ENCODE assay signal across 25 cellular contexts in the genomic region with DNA sequence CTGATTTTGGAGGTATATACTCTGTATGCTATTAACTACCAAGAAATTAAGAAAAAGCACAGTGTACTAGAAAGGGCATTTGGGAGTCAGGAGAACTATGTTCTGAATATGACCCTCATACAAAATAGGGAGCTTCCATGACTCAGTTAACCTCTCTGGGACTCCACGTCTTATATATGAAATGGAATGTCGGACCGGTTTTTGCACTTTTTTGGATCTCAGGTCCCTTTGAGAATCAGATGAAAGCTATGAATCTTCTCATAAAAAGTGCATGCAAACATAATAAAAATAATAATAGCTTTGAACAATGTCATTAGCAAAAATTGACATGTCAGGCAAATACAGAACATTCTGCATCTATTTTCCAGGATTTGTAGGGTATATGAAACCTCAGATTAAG.
"Had no signal": no experiment of that assay in that cellular context is flagged by ENCODE, and none has a peak within 500 bp of the region (broad histone marks: within the 10 kb centered on the region; RNA-seq: fewer than 3 reads in every experiment).

No MANE protein-coding gene starts in this region.

- H3K27ac Mint-ChIP-seq: activated CD8-positive, alpha-beta T cell treated with anti-CD3 and anti-CD28 coated beads for 36 hours; activated naive CD4-positive, alpha-beta T cell treated with anti-CD3 and anti-CD28 coated beads, Interleukin-2, amount 50 U/mL, for 72 hours; activated naive CD8-positive, alpha-beta T cell treated with anti-CD3 and anti-CD28 coated beads, Interleukin-2, amount 50 U/mL, for 24 hours; activated T-helper 1 cell treated with anti-CD3 and anti-CD28 coated beads, Interleukin-12 subunit alpha, Interleukin-12 subunit beta, Interleukin-2, Interleukin-4 antibody, amounts not matched to agents 30 ng/mL and 10 ng/mL and 1 ng/mL, durations not matched to agents 14 hours and 24 hours and 36 hours; brain; T-helper 17 cell had no signal

- ATAC-seq: activated CD8-positive, alpha-beta T cell treated with anti-CD3 and anti-CD28 coated beads for 36 hours; activated naive CD4-positive, alpha-beta T cell treated with anti-CD3 and anti-CD28 coated beads, Interleukin-2, amount 50 U/mL, for 72 hours; activated naive CD8-positive, alpha-beta T cell treated with anti-CD3 and anti-CD28 coated beads, Interleukin-2, amount 50 U/mL, for 24 hours; T-helper 17 cell had no signal

- H3K4me3 ChIP-seq: Peyer's patch had no signal

- H3K4me3 Mint-ChIP-seq: activated CD8-positive, alpha-beta T cell treated with anti-CD3 and anti-CD28 coated beads for 36 hours; activated naive CD8-positive, alpha-beta T cell treated with anti-CD3 and anti-CD28 coated beads, Interleukin-2, amount 50 U/mL, for 24 hours; activated T-helper 1 cell treated with anti-CD3 and anti-CD28 coated beads, Interleukin-12 subunit alpha, Interleukin-12 subunit beta, Interleukin-2, Interleukin-4 antibody, amounts not matched to agents 30 ng/mL and 10 ng/mL and 1 ng/mL, durations not matched to agents 14 hours and 24 hours and 36 hours; brain; central memory CD8-positive, alpha-beta T cell; T-helper 17 cell had no signal

- H3K9me3 ChIP-seq: Peyer's patch had no signal

- H3K36me3 ChIP-seq: Peyer's patch had no signal

- H3K9me3 Mint-ChIP-seq: activated CD8-positive, alpha-beta T cell treated with anti-CD3 and anti-CD28 coated beads for 36 hours; activated naive CD4-positive, alpha-beta T cell treated with anti-CD3 and anti-CD28 coated beads, Interleukin-2, amount 50 U/mL, for 72 hours; central memory CD8-positive, alpha-beta T cell had no signal

- H3K27me3 Mint-ChIP-seq: activated CD8-positive, alpha-beta T cell treated with anti-CD3 and anti-CD28 coated beads for 36 hours; activated naive CD8-positive, alpha-beta T cell treated with anti-CD3 and anti-CD28 coated beads, Interleukin-2, amount 50 U/mL, for 24 hours; brain; central memory CD8-positive, alpha-beta T cell; T-helper 17 cell had no signal

- H3K27me3 ChIP-seq: Peyer's patch had no signal

- DNase-seq: activated CD4-positive, CD25-positive, alpha-beta regulatory T cell; activated CD8-positive, alpha-beta memory T cell treated with anti-CD3 and anti-CD28 coated beads, Interleukin-2, amount 50 U/mL, for 48 hours; activated CD8-positive, alpha-beta T cell treated with anti-CD3 and anti-CD28 coated beads for 36 hours; activated effector memory CD4-positive, alpha-beta T cell treated with anti-CD3 and anti-CD28 coated beads, Interleukin-2, amount 50 U/mL, for 16 hours; activated naive CD4-positive, alpha-beta T cell treated with Interleukin-2 at 50 U/mL for 16 hours; activated naive CD8-positive, alpha-beta T cell treated with anti-CD3 and anti-CD28 coated beads, Interleukin-2, amount 50 U/mL, for 24 hours; activated T-cell treated with anti-CD3 and anti-CD28 coated beads, Interleukin-2, amount 50 U/mL, for 1 hour; amniotic stem cell; MM.1S; NCI-H1105; NCI-H1436; NCI-H1694 treated with DMSO at 0.1 percent for 48 hours; NCI-H2029 treated with DMSO at 0.1 percent for 48 hours; NCI-H345; NCI-H510A; NCI-H526 treated with DMSO at 0.1 percent for 48 hours; NCI-H82; Peyer's patch; SHP77 treated with DMSO at 0.1 percent for 48 hours; T-helper 17 cell; T-helper 9 cell had no signal
